Comparison of ENCODE assay signal across 8 cellular contexts in the genomic region with DNA sequence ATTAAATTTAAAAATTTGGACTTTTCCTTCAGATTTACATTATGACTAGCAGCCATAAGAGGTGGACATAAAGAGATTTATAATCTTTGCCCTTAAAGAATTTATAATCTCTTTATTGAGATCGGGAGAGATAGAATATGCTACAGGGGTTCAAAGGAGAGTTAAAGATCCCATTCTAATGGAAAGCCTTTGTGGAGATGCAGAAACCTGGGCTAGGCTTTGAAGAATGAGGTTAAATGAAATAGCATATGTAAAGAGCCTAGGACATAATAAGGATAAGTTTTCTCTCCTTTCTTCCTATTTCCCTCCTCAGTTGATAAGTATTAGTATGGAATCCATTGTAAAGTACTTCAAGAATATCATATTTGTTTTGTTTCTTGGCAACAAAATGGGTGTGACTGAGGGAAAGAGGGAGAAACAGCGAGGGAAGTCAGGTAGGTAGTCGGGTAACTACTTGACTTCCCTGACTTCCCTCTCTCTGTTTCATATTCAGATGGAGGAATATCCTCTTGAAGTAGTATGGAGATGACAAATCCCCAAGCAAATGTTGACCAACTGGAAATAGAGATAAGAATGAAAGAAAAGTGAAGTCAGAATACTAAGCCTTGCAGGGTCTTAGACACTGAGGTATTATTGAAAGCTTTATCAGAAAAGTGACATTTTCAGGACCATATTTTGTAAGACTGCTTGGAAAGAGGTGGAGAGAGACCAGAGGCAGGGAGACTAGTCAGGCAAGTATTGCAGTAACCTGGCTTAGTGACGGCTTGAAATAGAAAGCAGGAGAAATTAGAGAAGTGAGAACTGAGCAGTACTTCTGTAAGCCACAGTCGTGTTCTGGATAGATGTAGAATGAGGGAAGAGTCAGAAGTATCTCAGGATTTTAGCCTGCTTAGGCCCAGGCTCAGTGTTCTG.
DNase-seq lines count a peak whose midpoint lies in the region; ATAC-seq and TF ChIP-seq lines count a peak whose summit lies in the region.

No MANE protein-coding gene starts in this region.

- H3K9me3 ChIP-seq in ovary: no peaks in the 10 kb centered on the region

- TF ChIP-seq CTCF in NB4 (IDR thresholded peaks at IDR 0.05; ENCODE audit: low read depth, low read length): no peak
- TF ChIP-seq CTCF in ovary (IDR thresholded peaks at IDR 0.05): no peak

- H3K4me3 ChIP-seq in NB4 (ENCODE audit: low read depth, low read length): no peak overlapping the region
- H3K4me3 ChIP-seq in ovary: no peak overlapping the region

- TF ChIP-seq POLR2A in GM18505 (IDR thresholded peaks at IDR 0.05; ENCODE audit: borderline replicate concordance, extremely low read depth, insufficient read depth, insufficient read length): no peak
- TF ChIP-seq POLR2A in NB4 (IDR thresholded peaks at IDR 0.05; ENCODE audit: extremely low read depth, insufficient read length): no peak
- no peak for TF ChIP-seq POLR2A in ovary (IDR thresholded peaks at IDR 0.05)

- TF ChIP-seq EP300 in ovary (IDR thresholded peaks at IDR 0.05): no peak

- intact Hi-C loops in left ventricle myocardium superior (cut with micrococcal nuclease) (no loop called here), ovary (cut with DNase I) (no loop called here)

- no peaks in the 10 kb centered on the region for H3K27me3 ChIP-seq in ovary

- H3K27ac ChIP-seq in ovary: no peak overlapping the region

- no peaks in the 10 kb centered on the region for H3K36me3 ChIP-seq in ovary

- peak; percentile 97 for ATAC-seq in GM18505 (IDR thresholded peaks at IDR 0.05; ENCODE audit: unreplicated experiment)
- peak; percentile 94 for ATAC-seq in HG02610 (IDR thresholded peaks at IDR 0.05; ENCODE audit: unreplicated experiment)
- peak; percentile 24 for ATAC-seq in left ventricle myocardium superior

- peaks cover 2% of the 10 kb centered on the region for H3K4me1 ChIP-seq in ovary (ENCODE audit: insufficient read depth)

- DNase-seq in NB4 (ENCODE audit: low read depth) (peak; percentile 28), left ventricle myocardium superior (no peak), ovary (no peak), NCI-H2029 (lab: John Stamatoyannopoulos, UW) (no peak), NCI-H446 (lab: John Stamatoyannopoulos, UW) (no peak)
- no peak for DNase-seq in stimulated activated naive CD4-positive, alpha-beta T cell treated with Interleukin-2 at 50 U/mL for 16 hours (lab: John Stamatoyannopoulos, UW)

- WGBS in ovary, 3 donors: 68 to 76% (median 70%) methylated on average over 5 of the region's 5 CpGs

Comparison
In these comparisons a context has a peak if more than half of its experiments do, and no peak if none do; other contexts are left out.
1. ATAC-seq: peak in every context shown above with its lines; median percentile 97 in GM18505; 94 in HG02610; 24 in left ventricle myocardium superior.